ENCODE assay signal across 11 cellular contexts in genomic region chr5:91468643-91469422, GRCh38.
DNase-seq lines count a peak whose midpoint lies in the region; ATAC-seq and TF ChIP-seq lines count a peak whose summit lies in the region.
"Had no signal": no experiment of that assay in that cellular context is flagged by ENCODE, and none has a peak within 500 bp of the region (broad histone marks: within the 10 kb centered on the region; RNA-seq: fewer than 3 reads in every experiment).

No MANE protein-coding gene starts in this region.

- H3K9me3 ChIP-seq in ascending aorta (no peaks in the 10 kb centered on the region), upper lobe of right lung (no peaks in the 10 kb centered on the region)

- H3K27me3 ChIP-seq in ascending aorta (no peaks in the 10 kb centered on the region), layer of hippocampus (ENCODE audit: control insufficient read depth, insufficient read depth, low read length) (no peaks in the 10 kb centered on the region), upper lobe of right lung (no peaks in the 10 kb centered on the region)

- DNase-seq in Right ventricle myocardium inferior (ENCODE audit: missing footprints) (no peak), cardiac septum (ENCODE audit: low spot score) (no peak), ascending aorta (ENCODE audit: low spot score in 2 of 2) (no peak), upper lobe of right lung (no peak), NCI-H1436 (lab: John Stamatoyannopoulos, UW) (no peak), NCI-H1417 treated with DMSO at 0.1 percent for 48 hours (lab: John Stamatoyannopoulos, UW) (no peak)
- DNase-seq: activated T-cell treated with anti-CD3 and anti-CD28 coated beads, Interleukin-2, amount 50 U/mL, for 4 hours; KG1; NCI-H526 treated with DMSO at 0.1 percent for 48 hours had no signal

- H3K27ac ChIP-seq in ascending aorta (peak overlapping the region; percentile 36 to 43), layer of hippocampus (ENCODE audit: low read depth, low read length) (peak overlapping the region; percentile 54), upper lobe of right lung (peak overlapping the region; percentile 59)

- no peaks in the 10 kb centered on the region for H3K36me3 ChIP-seq in ascending aorta
- no peaks in the 10 kb centered on the region for H3K36me3 ChIP-seq in upper lobe of right lung

- H3K4me3 ChIP-seq in ascending aorta = peak overlapping the region in 1 of 2 donors; percentile 18
- no peak overlapping the region for H3K4me3 ChIP-seq in upper lobe of right lung

- ATAC-seq in Right ventricle myocardium inferior = peak; percentile 44
- peak; percentile 72 for ATAC-seq in upper lobe of right lung
- no peak for ATAC-seq in GM21529 (IDR thresholded peaks at IDR 0.05; ENCODE audit: unreplicated experiment)
- ATAC-seq: activated T-cell treated with anti-CD3 and anti-CD28 coated beads, Interleukin-2, amount 50 U/mL, for 4 hours had no signal

- H3K4me1 ChIP-seq in ascending aorta (peaks cover 0 to 2% of the 10 kb centered on the region in 2 donors), upper lobe of right lung (peaks cover 3% of the 10 kb centered on the region)

- intact Hi-C loops in Right ventricle myocardium inferior (cut with DNase I) (no loop called here), cardiac septum (cut with DNase I) (no loop called here), ascending aorta (cut with DNase I) (no loop called here), upper lobe of right lung (cut with DNase I) (no loop called here)

- no peak for TF ChIP-seq CTCF in ascending aorta (IDR thresholded peaks at IDR 0.05)
- TF ChIP-seq CTCF in upper lobe of right lung (IDR thresholded peaks at IDR 0.05) = no peak
